Comparison of ENCODE assay signal across 1 cellular context in genomic region chr12:93762059-93762719, GRCh38.
TF ChIP-seq lines count a peak whose summit lies in the region.

No MANE protein-coding gene starts in this region.

TF ChIP-seq in K562, 482 proteins besides CTCF, POLR2A, EP300 and RAD21 (continued from another document and continues in another):
- TF ChIP-seq RB1 (IDR thresholded peaks at IDR 0.05; ENCODE audit: low read depth), result no peak
- 0 out of 2 replicates have a peak, but pooled peaks have one; percentile 33 for TF ChIP-seq KLF6 (CRISPR knock-in tag; IDR thresholded peaks at IDR 0.05; ENCODE audit: borderline replicate concordance)
- peak; percentile 30; the same call in 1 of the 2 replicates for TF ChIP-seq ZNF395 (CRISPR knock-in tag; IDR thresholded peaks at IDR 0.05)
- TF ChIP-seq SMARCC2 (IDR thresholded peaks at IDR 0.05; ENCODE audit: low read depth), result no peak
- TF ChIP-seq ZBTB8A (IDR thresholded peaks at IDR 0.05; ENCODE audit: partially characterized antibody), result no peak
- no peak for TF ChIP-seq KLF10 (CRISPR knock-in tag; IDR thresholded peaks at IDR 0.05)
- 0 out of 2 replicates have a peak, but pooled peaks have one; percentile 44 for TF ChIP-seq ZNF311 (CRISPR knock-in tag; IDR thresholded peaks at IDR 0.05)
- TF ChIP-seq PKNOX1 (IDR thresholded peaks at IDR 0.05), result peak; percentile 45; the same call in 1 of the 2 replicates
- TF ChIP-seq ZNF668 (CRISPR knock-in tag; IDR thresholded peaks at IDR 0.05), result peak; percentile 63; the same call in 1 of the 2 replicates
- TF ChIP-seq JUND (IDR thresholded peaks at IDR 0.05; ENCODE audit: borderline replicate concordance, low read depth, low read length), result 0 out of 2 replicates have a peak, but pooled peaks have one; percentile 21
- TF ChIP-seq JUND (tag; IDR thresholded peaks at IDR 0.05; ENCODE audit: borderline replicate concordance, low read depth, low read length), result no peak; the same call in 2 of the 3 replicates
- TF ChIP-seq TSC22D4 (tag; IDR thresholded peaks at IDR 0.05), result no peak
- TF ChIP-seq MEF2D (tag; conservative IDR thresholded peaks at IDR 0.05; ENCODE audit: low read depth), result 0 out of 2 replicates have a peak, but pooled peaks have one; percentile 34
- peak; percentile 19; the same call in 1 of the 2 replicates for TF ChIP-seq KAT7 (CRISPR knock-in tag; IDR thresholded peaks at IDR 0.05; ENCODE audit: borderline replicate concordance)
- no peak for TF ChIP-seq EGR1 (conservative IDR thresholded peaks at IDR 0.05)
- TF ChIP-seq MYC (IDR thresholded peaks at IDR 0.05; ENCODE audit: low read depth, low read length), result peak; percentile 11; the same call in 1 of the 2 replicates
- TF ChIP-seq MYC (CRISPR knock-in tag; IDR thresholded peaks at IDR 0.05; ENCODE audit: borderline replicate concordance, low read depth), result no peak
- TF ChIP-seq MAX (CRISPR knock-in tag; IDR thresholded peaks at IDR 0.05), result no peak
- 0 out of 2 replicates have a peak, but pooled peaks have one; percentile 21 for TF ChIP-seq L3MBTL2 (IDR thresholded peaks at IDR 0.05)
- TF ChIP-seq KDM2B (CRISPR knock-in tag; IDR thresholded peaks at IDR 0.05), result no peak
- no peak for TF ChIP-seq ZNF408 (CRISPR knock-in tag; IDR thresholded peaks at IDR 0.05; ENCODE audit: low read depth)
- peak; percentile 39; the same call in 1 of the 2 replicates for TF ChIP-seq ADNP (tag; IDR thresholded peaks at IDR 0.05)
- peak; percentile 89 for TF ChIP-seq ZNF175 (CRISPR knock-in tag; IDR thresholded peaks at IDR 0.05; ENCODE audit: low read depth)
- no peak for TF ChIP-seq ILK (tag; IDR thresholded peaks at IDR 0.05; ENCODE audit: borderline replicate concordance, low read depth)
- 0 out of 2 replicates have a peak, but pooled peaks have one; percentile 13 for TF ChIP-seq SMAD3 (CRISPR knock-in tag; conservative IDR thresholded peaks at IDR 0.05)
- TF ChIP-seq MEIS2 (IDR thresholded peaks at IDR 0.05; ENCODE audit: partially characterized antibody), result peak; percentile 90
- TF ChIP-seq SMARCE1 (IDR thresholded peaks at IDR 0.05), result peak; percentile 10; the same call in 1 of the 2 replicates
- no peak for TF ChIP-seq GATA2 (CRISPR knock-in tag; IDR thresholded peaks at IDR 0.05)
- TF ChIP-seq NR2C1 (IDR thresholded peaks at IDR 0.05), result no peak
- TF ChIP-seq NR2C1 (tag; IDR thresholded peaks at IDR 0.05), result 0 out of 2 replicates have a peak, but pooled peaks have one; percentile 13
- TF ChIP-seq HOXB6 (CRISPR knock-in tag; IDR thresholded peaks at IDR 0.05; ENCODE audit: borderline replicate concordance), result no peak
- TF ChIP-seq CTBP1 (IDR thresholded peaks at IDR 0.05; ENCODE audit: borderline replicate concordance), result no peak
- 0 out of 2 replicates have a peak, but pooled peaks have one; percentile 14 for TF ChIP-seq ZSCAN32 (CRISPR knock-in tag; IDR thresholded peaks at IDR 0.05)
- TF ChIP-seq ZNF780A (CRISPR knock-in tag; IDR thresholded peaks at IDR 0.05), result no peak
- no peak for TF ChIP-seq KDM4B (IDR thresholded peaks at IDR 0.05; ENCODE audit: borderline replicate concordance in 2 of 2, low read depth in 1 of 2)
- no peak for TF ChIP-seq ZNF79 (CRISPR knock-in tag; IDR thresholded peaks at IDR 0.05; ENCODE audit: low read depth)
- no peak for TF ChIP-seq PBX2 (CRISPR knock-in tag; IDR thresholded peaks at IDR 0.05; ENCODE audit: low read depth)
- TF ChIP-seq PBX2 (tag; conservative IDR thresholded peaks at IDR 0.05; ENCODE audit: low read depth), result peak; percentile 47; the same call in 1 of the 2 replicates
- TF ChIP-seq FOXK1 (CRISPR knock-in tag; IDR thresholded peaks at IDR 0.05; ENCODE audit: borderline replicate concordance), result no peak
- TF ChIP-seq DLX4 (CRISPR knock-in tag; IDR thresholded peaks at IDR 0.05), result no peak
- TF ChIP-seq BCL6 (CRISPR knock-in tag; IDR thresholded peaks at IDR 0.05), result no peak
- TF ChIP-seq ZNF778 (CRISPR knock-in tag; IDR thresholded peaks at IDR 0.05), result no peak
- TF ChIP-seq ZBTB40 (IDR thresholded peaks at IDR 0.05), result peak; percentile 45; the same call in 1 of the 2 replicates
- no peak for TF ChIP-seq ZBTB40 (CRISPR knock-in tag; IDR thresholded peaks at IDR 0.05)
- TF ChIP-seq USF2 (CRISPR knock-in tag; IDR thresholded peaks at IDR 0.05), result no peak
- TF ChIP-seq ATF3 (IDR thresholded peaks at IDR 0.05), result peak; percentile 75
- TF ChIP-seq ATF3 (CRISPR knock-in tag; conservative IDR thresholded peaks at IDR 0.05), result no peak
- TF ChIP-seq ZNF584 (CRISPR knock-in tag; IDR thresholded peaks at IDR 0.05; ENCODE audit: low read depth), result peak; percentile 27
- no peak; the same call in 1 of the 2 replicates for TF ChIP-seq ZKSCAN8 (CRISPR knock-in tag; IDR thresholded peaks at IDR 0.05)
- TF ChIP-seq POLR2H (tag; IDR thresholded peaks at IDR 0.05; ENCODE audit: low read depth), result peak; percentile 12; the same call in 1 of the 2 replicates
- TF ChIP-seq BACH1 (tag; IDR thresholded peaks at IDR 0.05), result 0 out of 2 replicates have a peak, but pooled peaks have one; percentile 16
- TF ChIP-seq ATF7 (IDR thresholded peaks at IDR 0.05), result peak; percentile 41; the same call in 1 of the 2 replicates
- peak; percentile 86 for TF ChIP-seq ATF4 (CRISPR knock-in tag; IDR thresholded peaks at IDR 0.05)
- TF ChIP-seq ZNF644 (tag; IDR thresholded peaks at IDR 0.05; ENCODE audit: low read depth), result peak; percentile 71; the same call in 1 of the 2 replicates
